ENCODE assay signal across 1 cellular context in the genomic region with DNA sequence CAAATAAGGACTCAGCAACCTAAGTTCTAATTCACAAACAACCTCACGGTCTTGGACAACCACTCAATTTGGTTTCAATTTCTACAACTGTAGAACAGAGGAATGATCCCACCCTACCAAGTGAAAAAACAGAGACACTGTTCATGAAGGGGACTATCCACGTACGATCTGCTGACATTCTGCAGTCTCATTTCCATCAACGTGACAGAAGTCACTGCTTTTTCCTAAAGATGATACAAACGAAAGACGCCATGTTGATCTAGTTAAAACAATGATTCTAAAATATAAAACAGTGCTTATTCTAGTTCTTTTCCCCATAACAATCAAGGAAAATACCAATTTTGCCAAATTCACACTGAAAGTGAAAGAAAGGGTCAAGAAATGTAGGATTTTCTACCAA.
A peak's percentile ranks its signal among the peaks of the same experiment; 100 is the strongest.
TF ChIP-seq lines count a peak whose summit lies in the region.

No MANE protein-coding gene starts in this region.

TF ChIP-seq in K562, 482 proteins besides CTCF, POLR2A, EP300 and RAD21:
- TF ChIP-seq SMAD3 (CRISPR knock-in tag; conservative IDR thresholded peaks at IDR 0.05) = 0 out of 2 replicates have a peak, but pooled peaks have one; percentile 3
- TF ChIP-seq, protein P1, sequence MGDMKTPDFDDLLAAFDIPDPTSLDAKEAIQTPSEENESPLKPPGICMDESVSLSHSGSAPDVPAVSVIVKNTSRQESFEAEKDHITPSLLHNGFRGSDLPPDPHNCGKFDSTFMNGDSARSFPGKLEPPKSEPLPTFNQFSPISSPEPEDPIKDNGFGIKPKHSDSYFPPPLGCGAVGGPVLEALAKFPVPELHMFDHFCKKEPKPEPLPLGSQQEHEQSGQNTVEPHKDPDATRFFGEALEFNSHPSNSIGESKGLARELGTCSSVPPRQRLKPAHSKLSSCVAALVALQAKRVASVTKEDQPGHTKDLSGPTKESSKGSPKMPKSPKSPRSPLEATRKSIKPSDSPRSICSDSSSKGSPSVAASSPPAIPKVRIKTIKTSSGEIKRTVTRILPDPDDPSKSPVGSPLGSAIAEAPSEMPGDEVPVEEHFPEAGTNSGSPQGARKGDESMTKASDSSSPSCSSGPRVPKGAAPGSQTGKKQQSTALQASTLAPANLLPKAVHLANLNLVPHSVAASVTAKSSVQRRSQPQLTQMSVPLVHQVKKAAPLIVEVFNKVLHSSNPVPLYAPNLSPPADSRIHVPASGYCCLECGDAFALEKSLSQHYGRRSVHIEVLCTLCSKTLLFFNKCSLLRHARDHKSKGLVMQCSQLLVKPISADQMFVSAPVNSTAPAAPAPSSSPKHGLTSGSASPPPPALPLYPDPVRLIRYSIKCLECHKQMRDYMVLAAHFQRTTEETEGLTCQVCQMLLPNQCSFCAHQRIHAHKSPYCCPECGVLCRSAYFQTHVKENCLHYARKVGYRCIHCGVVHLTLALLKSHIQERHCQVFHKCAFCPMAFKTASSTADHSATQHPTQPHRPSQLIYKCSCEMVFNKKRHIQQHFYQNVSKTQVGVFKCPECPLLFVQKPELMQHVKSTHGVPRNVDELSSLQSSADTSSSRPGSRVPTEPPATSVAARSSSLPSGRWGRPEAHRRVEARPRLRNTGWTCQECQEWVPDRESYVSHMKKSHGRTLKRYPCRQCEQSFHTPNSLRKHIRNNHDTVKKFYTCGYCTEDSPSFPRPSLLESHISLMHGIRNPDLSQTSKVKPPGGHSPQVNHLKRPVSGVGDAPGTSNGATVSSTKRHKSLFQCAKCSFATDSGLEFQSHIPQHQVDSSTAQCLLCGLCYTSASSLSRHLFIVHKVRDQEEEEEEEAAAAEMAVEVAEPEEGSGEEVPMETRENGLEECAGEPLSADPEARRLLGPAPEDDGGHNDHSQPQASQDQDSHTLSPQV (IDR thresholded peaks at IDR 0.05) = peak; percentile 53; the same call in 1 of the 2 replicates
- 0 out of 2 replicates have a peak, but pooled peaks have one; percentile 19 for TF ChIP-seq ZNF197 (CRISPR knock-in tag; IDR thresholded peaks at IDR 0.05; ENCODE audit: low read depth)
- no peak for TF ChIP-seq TCF7 (IDR thresholded peaks at IDR 0.05; ENCODE audit: borderline replicate concordance)
- TF ChIP-seq C11orf30 (IDR thresholded peaks at IDR 0.05; ENCODE audit: low read depth) = 0 out of 2 replicates have a peak, but pooled peaks have one; percentile 3
- no peak for TF ChIP-seq NR4A1 (CRISPR knock-in tag; IDR thresholded peaks at IDR 0.05)
- TF ChIP-seq NR4A1 (tag; IDR thresholded peaks at IDR 0.05) = peak; percentile 54; the same call in 1 of the 2 replicates
- TF ChIP-seq, protein P2, sequence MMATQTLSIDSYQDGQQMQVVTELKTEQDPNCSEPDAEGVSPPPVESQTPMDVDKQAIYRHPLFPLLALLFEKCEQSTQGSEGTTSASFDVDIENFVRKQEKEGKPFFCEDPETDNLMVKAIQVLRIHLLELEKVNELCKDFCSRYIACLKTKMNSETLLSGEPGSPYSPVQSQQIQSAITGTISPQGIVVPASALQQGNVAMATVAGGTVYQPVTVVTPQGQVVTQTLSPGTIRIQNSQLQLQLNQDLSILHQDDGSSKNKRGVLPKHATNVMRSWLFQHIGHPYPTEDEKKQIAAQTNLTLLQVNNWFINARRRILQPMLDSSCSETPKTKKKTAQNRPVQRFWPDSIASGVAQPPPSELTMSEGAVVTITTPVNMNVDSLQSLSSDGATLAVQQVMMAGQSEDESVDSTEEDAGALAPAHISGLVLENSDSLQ (IDR thresholded peaks at IDR 0.05) = peak; percentile 41
- no peak for TF ChIP-seq L3MBTL2 (IDR thresholded peaks at IDR 0.05)
- TF ChIP-seq MYBL2 (IDR thresholded peaks at IDR 0.05; ENCODE audit: low read depth) = no peak
- TF ChIP-seq MYBL2 (CRISPR knock-in tag; IDR thresholded peaks at IDR 0.05; ENCODE audit: borderline replicate concordance) = no peak
- no peak for TF ChIP-seq ZSCAN29 (IDR thresholded peaks at IDR 0.05)
- TF ChIP-seq, protein P3, sequence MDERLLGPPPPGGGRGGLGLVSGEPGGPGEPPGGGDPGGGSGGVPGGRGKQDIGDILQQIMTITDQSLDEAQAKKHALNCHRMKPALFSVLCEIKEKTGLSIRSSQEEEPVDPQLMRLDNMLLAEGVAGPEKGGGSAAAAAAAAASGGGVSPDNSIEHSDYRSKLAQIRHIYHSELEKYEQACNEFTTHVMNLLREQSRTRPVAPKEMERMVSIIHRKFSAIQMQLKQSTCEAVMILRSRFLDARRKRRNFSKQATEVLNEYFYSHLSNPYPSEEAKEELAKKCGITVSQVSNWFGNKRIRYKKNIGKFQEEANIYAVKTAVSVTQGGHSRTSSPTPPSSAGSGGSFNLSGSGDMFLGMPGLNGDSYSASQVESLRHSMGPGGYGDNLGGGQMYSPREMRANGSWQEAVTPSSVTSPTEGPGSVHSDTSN (CRISPR knock-in tag; IDR thresholded peaks at IDR 0.05; ENCODE audit: low read depth) = no peak
- TF ChIP-seq, protein P3 (tag; conservative IDR thresholded peaks at IDR 0.05; ENCODE audit: low read depth) = peak; percentile 21; the same call in 1 of the 2 replicates
- TF ChIP-seq DDX20 (tag; IDR thresholded peaks at IDR 0.05; ENCODE audit: low read depth) = peak; percentile 44; the same call in 1 of the 2 replicates
- TF ChIP-seq, protein P4, sequence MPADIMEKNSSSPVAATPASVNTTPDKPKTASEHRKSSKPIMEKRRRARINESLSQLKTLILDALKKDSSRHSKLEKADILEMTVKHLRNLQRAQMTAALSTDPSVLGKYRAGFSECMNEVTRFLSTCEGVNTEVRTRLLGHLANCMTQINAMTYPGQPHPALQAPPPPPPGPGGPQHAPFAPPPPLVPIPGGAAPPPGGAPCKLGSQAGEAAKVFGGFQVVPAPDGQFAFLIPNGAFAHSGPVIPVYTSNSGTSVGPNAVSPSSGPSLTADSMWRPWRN (IDR thresholded peaks at IDR 0.05; ENCODE audit: low read depth) = no peak
- TF ChIP-seq, protein P5, sequence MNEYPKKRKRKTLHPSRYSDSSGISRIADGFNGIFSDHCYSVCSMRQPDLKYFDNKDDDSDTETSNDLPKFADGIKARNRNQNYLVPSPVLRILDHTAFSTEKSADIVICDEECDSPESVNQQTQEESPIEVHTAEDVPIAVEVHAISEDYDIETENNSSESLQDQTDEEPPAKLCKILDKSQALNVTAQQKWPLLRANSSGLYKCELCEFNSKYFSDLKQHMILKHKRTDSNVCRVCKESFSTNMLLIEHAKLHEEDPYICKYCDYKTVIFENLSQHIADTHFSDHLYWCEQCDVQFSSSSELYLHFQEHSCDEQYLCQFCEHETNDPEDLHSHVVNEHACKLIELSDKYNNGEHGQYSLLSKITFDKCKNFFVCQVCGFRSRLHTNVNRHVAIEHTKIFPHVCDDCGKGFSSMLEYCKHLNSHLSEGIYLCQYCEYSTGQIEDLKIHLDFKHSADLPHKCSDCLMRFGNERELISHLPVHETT (CRISPR knock-in tag; conservative IDR thresholded peaks at IDR 0.05 in 1 of 2, IDR thresholded peaks at IDR 0.05 in 1 of 2) = peak in 1 of 2 experiments; percentile 71; a peak in 2 of 4 replicates
- TF ChIP-seq RBM14 (IDR thresholded peaks at IDR 0.05; ENCODE audit: borderline replicate concordance, insufficient read depth, low read depth, low read length) = no peak
- TF ChIP-seq NR2C1 (IDR thresholded peaks at IDR 0.05) = no peak
- TF ChIP-seq NR2C1 (tag; IDR thresholded peaks at IDR 0.05) = peak; percentile 21; the same call in 1 of the 2 replicates
- TF ChIP-seq, protein P6, sequence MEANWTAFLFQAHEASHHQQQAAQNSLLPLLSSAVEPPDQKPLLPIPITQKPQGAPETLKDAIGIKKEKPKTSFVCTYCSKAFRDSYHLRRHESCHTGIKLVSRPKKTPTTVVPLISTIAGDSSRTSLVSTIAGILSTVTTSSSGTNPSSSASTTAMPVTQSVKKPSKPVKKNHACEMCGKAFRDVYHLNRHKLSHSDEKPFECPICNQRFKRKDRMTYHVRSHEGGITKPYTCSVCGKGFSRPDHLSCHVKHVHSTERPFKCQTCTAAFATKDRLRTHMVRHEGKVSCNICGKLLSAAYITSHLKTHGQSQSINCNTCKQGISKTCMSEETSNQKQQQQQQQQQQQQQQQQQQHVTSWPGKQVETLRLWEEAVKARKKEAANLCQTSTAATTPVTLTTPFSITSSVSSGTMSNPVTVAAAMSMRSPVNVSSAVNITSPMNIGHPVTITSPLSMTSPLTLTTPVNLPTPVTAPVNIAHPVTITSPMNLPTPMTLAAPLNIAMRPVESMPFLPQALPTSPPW (CRISPR knock-in tag; IDR thresholded peaks at IDR 0.05) = 0 out of 2 replicates have a peak, but pooled peaks have one; percentile 16
- no peak for TF ChIP-seq ZNF76 (CRISPR knock-in tag; IDR thresholded peaks at IDR 0.05; ENCODE audit: borderline replicate concordance)
- 0 out of 2 replicates have a peak, but pooled peaks have one; percentile 3 for TF ChIP-seq BACH1 (tag; IDR thresholded peaks at IDR 0.05)
- TF ChIP-seq, protein P7, sequence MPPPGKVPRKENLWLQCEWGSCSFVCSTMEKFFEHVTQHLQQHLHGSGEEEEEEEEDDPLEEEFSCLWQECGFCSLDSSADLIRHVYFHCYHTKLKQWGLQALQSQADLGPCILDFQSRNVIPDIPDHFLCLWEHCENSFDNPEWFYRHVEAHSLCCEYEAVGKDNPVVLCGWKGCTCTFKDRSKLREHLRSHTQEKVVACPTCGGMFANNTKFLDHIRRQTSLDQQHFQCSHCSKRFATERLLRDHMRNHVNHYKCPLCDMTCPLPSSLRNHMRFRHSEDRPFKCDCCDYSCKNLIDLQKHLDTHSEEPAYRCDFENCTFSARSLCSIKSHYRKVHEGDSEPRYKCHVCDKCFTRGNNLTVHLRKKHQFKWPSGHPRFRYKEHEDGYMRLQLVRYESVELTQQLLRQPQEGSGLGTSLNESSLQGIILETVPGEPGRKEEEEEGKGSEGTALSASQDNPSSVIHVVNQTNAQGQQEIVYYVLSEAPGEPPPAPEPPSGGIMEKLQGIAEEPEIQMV (tag; conservative IDR thresholded peaks at IDR 0.05; ENCODE audit: low read depth) = 0 out of 2 replicates have a peak, but pooled peaks have one; percentile 35
- TF ChIP-seq, protein P8, sequence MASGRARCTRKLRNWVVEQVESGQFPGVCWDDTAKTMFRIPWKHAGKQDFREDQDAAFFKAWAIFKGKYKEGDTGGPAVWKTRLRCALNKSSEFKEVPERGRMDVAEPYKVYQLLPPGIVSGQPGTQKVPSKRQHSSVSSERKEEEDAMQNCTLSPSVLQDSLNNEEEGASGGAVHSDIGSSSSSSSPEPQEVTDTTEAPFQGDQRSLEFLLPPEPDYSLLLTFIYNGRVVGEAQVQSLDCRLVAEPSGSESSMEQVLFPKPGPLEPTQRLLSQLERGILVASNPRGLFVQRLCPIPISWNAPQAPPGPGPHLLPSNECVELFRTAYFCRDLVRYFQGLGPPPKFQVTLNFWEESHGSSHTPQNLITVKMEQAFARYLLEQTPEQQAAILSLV (tag; IDR thresholded peaks at IDR 0.05) = no peak
- TF ChIP-seq ZKSCAN8 (CRISPR knock-in tag; IDR thresholded peaks at IDR 0.05) = 0 out of 2 replicates have a peak, but pooled peaks have one; percentile 34
- TF ChIP-seq BRD4 (IDR thresholded peaks at IDR 0.05) = 0 out of 2 replicates have a peak, but pooled peaks have one; percentile 19
